10 cellular contexts compared by ENCODE assay signal in genomic region chr2:134803609-134804405, GRCh38. TPM values are rescaled to one million over a fixed set of nuclear protein-coding genes. Genes with fewer than 3 reads are reported as not detected.
"Had no signal": no experiment of that assay in that cellular context is flagged by ENCODE, and none has a peak within 500 bp of the region (broad histone marks: within the 10 kb centered on the region; RNA-seq: fewer than 3 reads in every experiment).

No MANE protein-coding gene starts in this region.

RNA-seq across cellular contexts. Expression of gene ACMSD, which starts 34.6 kb away (rescaled TPM):
- total RNA-seq: activated CD4-positive, alpha-beta T cell treated with anti-CD3 and anti-CD28 coated beads, Interleukin-2, amount 10 ng/mL, durations not matched to agents 7 days and 5 days; activated naive CD4-positive, alpha-beta T cell treated with anti-CD3 and anti-CD28 coated beads for 36 hours; activated T-helper 1 cell treated with anti-CD3 and anti-CD28 coated beads, Interleukin-12 subunit alpha, Interleukin-12 subunit beta, Interleukin-2, Interleukin-4 antibody, amounts not matched to agents 30 ng/mL and 10 ng/mL and 1 ng/mL, durations not matched to agents 14 hours and 24 hours and 36 hours; ascending aorta; cardiac muscle cell; NCI-H460; RPMI7951; SJCRH30; T-helper 1 cell treated with Interleukin-12 subunit alpha and Interleukin-12 subunit beta and Interleukin-4 antibody, amounts not matched to agents 30 ng/mL and 1 ng/mL, for 36 hours; T-helper 2 cell treated with Interferon-gamma antibody and Interleukin-4, amounts not matched to agents 100 ng/mL and 5 ng/mL, for 36 hours had no signal
